23 cellular contexts compared by ENCODE assay signal in genomic region chr10:15120523-15120922, GRCh38. TPM values are rescaled to one million over a fixed set of nuclear protein-coding genes. Genes with fewer than 3 reads are reported as not detected.
A peak's percentile ranks its signal among the peaks of the same experiment; 100 is the strongest.
DNase-seq lines count a peak whose midpoint lies in the region; ATAC-seq, FAIRE-seq and TF ChIP-seq lines count a peak whose summit lies in the region.
"Had no signal": no experiment of that assay in that cellular context is flagged by ENCODE, and none has a peak within 500 bp of the region (broad histone marks: within the 10 kb centered on the region; RNA-seq: fewer than 3 reads in every experiment).

No MANE protein-coding gene starts in this region.

- no peak for ATAC-seq in GM18867 (IDR thresholded peaks at IDR 0.05; ENCODE audit: unreplicated experiment)
- no peak for ATAC-seq in HG02970 (IDR thresholded peaks at IDR 0.05; ENCODE audit: low FRiP score, unreplicated experiment)
- ATAC-seq: effector memory CD8-positive, alpha-beta T cell; gastroesophageal sphincter; left cardiac atrium had no signal

- peak; percentile 32 for DNase-seq in H54 (ENCODE audit: insufficient read length, low spot score)
- peak; percentile 45 for DNase-seq in astrocyte of the hippocampus (ENCODE audit: low read depth, low spot score)
- DNase-seq in fibroblast of the conjunctiva (ENCODE audit: low read depth), result peak; percentile 10
- DNase-seq in COLO829 (ENCODE audit: low spot score), result no peak
- no peak for DNase-seq in SJCRH30
- DNase-seq: activated CD4-positive, alpha-beta T cell treated with anti-CD3 and anti-CD28 coated beads, Interleukin-2, amount 10 ng/mL, durations not matched to agents 7 days and 5 days; activated CD8-positive, alpha-beta memory T cell treated with anti-CD3 and anti-CD28 coated beads, Interleukin-2, amount 50 U/mL, for 4 hours; activated effector memory CD4-positive, alpha-beta T cell treated with anti-CD3 and anti-CD28 coated beads, Interleukin-2, amount 50 U/mL, for 16 hours; adrenal gland; C1 segment of cervical spinal cord; effector memory CD8-positive, alpha-beta T cell; left cardiac atrium; NCI-H187 treated with DMSO at 0.1 percent for 48 hours; NK-92 treated with Interleukin-12 subunit alpha and Interleukin-12 subunit beta, amount 100 ng/mL, for 24 hours; posterior cingulate gyrus; RPMI8226; sigmoid colon; stimulated activated CD4-positive, alpha-beta T cell treated with anti-CD3 and anti-CD28 coated beads, Interleukin-1b, Interleukin-23, amount 100 ng/mL, for 48 hours; stimulated activated naive CD4-positive, alpha-beta T cell had no signal

- H3K4me1 ChIP-seq in SJCRH30, result no peaks in the 10 kb centered on the region; the same call in 1 of the 2 replicates
- H3K4me1 ChIP-seq: adrenal gland, gastroesophageal sphincter, sigmoid colon, tibial nerve had no signal

- H3K9me3 ChIP-seq in SJCRH30 (replicated peaks), result no peaks in the 10 kb centered on the region; the same call in 1 of the 2 replicates
- H3K9me3 ChIP-seq: adrenal gland, gastroesophageal sphincter, sigmoid colon had no signal

- no peaks in the 10 kb centered on the region for H3K27me3 ChIP-seq in SJCRH30
- H3K27me3 ChIP-seq: adrenal gland, gastroesophageal sphincter, sigmoid colon, tibial nerve had no signal

- no peak overlapping the region for H3K4me3 ChIP-seq in SJCRH30
- H3K4me3 ChIP-seq: adrenal gland, gastroesophageal sphincter, sigmoid colon, tibial nerve had no signal

- H3K36me3 ChIP-seq in SJCRH30, result no peaks in the 10 kb centered on the region; the same call in 1 of the 2 replicates

- H3K27ac ChIP-seq in SJCRH30, result no peak overlapping the region
- H3K27ac ChIP-seq: adrenal gland, gastroesophageal sphincter, sigmoid colon, tibial nerve had no signal

- TF ChIP-seq POLR2A in H54 (IDR thresholded peaks at IDR 0.05; ENCODE audit: low read depth, low read length), result no peak

- peak; percentile 69 for FAIRE-seq in H54 (lab: Jason Lieb, UNC)

RNA-seq across cellular contexts. Expression of gene RPP38, which starts 23.4 kb away (rescaled TPM):
- total RNA-seq in SJCRH30 (2014; rRNA removed; shearing (Covaris generic)), result 10.9 and 13.8 TPM in 2 replicates

RNA-seq across cellular contexts. Expression of gene ACBD7, which starts 31.9 kb away (rescaled TPM):
- 7.8 and 8.9 TPM in 2 replicates for total RNA-seq in SJCRH30 (2014; rRNA removed; shearing (Covaris generic))
- total RNA-seq: gastroesophageal sphincter, sigmoid colon had no signal

RNA-seq across cellular contexts. Expression of gene NMT2, which starts 48.0 kb away (rescaled TPM):
- total RNA-seq in SJCRH30 (2014; rRNA removed; shearing (Covaris generic)), result 22.8 and 22.9 TPM in 2 replicates

Comparison
In these comparisons a context has a peak if more than half of its experiments do, and no peak if none do; other contexts are left out.
1. DNase-seq: peak in H54 (single experiment), astrocyte of the hippocampus (single experiment) and fibroblast of the conjunctiva (single experiment); none in COLO829 (single experiment) and SJCRH30 (0 of 2).